Comparison of ENCODE assay signal across 9 cellular contexts in genomic region chr12:89244536-89244935, GRCh38.
DNase-seq lines count a peak whose midpoint lies in the region; ATAC-seq and TF ChIP-seq lines count a peak whose summit lies in the region.
"Had no signal": no experiment of that assay in that cellular context is flagged by ENCODE, and none has a peak within 500 bp of the region (broad histone marks: within the 10 kb centered on the region; RNA-seq: fewer than 3 reads in every experiment).

No MANE protein-coding gene starts in this region.

- H2AFZ ChIP-seq in PC-3 (ENCODE audit: low read length): no peak overlapping the region

- H3K4me3 ChIP-seq in A673 (ENCODE audit: low read depth, low read length, poor library complexity, severe bottlenecking): no peak overlapping the region
- no peak overlapping the region for H3K4me3 ChIP-seq in esophagus muscularis mucosa
- no peak overlapping the region for H3K4me3 ChIP-seq in PC-3 (ENCODE audit: low read length)
- H3K4me3 ChIP-seq in suprapubic skin: no peak overlapping the region

- BruUV-seq in A673 (replicated peaks; lab: Mats Ljungman, UMichigan) (no TSS peak), PC-3 (replicated peaks; lab: Mats Ljungman, UMichigan) (no TSS peak)

- H3K4me2 ChIP-seq in PC-3 (ENCODE audit: low read length): no peak overlapping the region

- POLR2A ChIA-PET in A673 (lab: Charles Lee; ENCODE audit: low non-redundant PET): no interaction called here
- POLR2A ChIA-PET in PC-3 (lab: Charles Lee; ENCODE audit: unreplicated experiment): interaction anchor here (0.6 kb wide), 1 partner anchor 18 kb away, joined by 5 read pairs; no protein-coding TSS in a partner anchor

- TF ChIP-seq CTCF in A673 (conservative IDR thresholded peaks at IDR 0.05; ENCODE audit: low read depth, low read length) (no peak), esophagus muscularis mucosa (IDR thresholded peaks at IDR 0.05) (no peak), PC-3 (conservative IDR thresholded peaks at IDR 0.05; ENCODE audit: low read depth, low read length) (no peak), suprapubic skin (IDR thresholded peaks at IDR 0.05) (no peak)

- ATAC-seq in GM18519 (IDR thresholded peaks at IDR 0.05; ENCODE audit: low FRiP score, unreplicated experiment) (peak; percentile 65), GM19023 (IDR thresholded peaks at IDR 0.05; ENCODE audit: unreplicated experiment) (no peak), PC-3 (no peak)

- H3K27ac ChIP-seq in A673 (ENCODE audit: low read depth, low read length, poor library complexity, severe bottlenecking): peak overlapping the region; percentile 64
- H3K27ac ChIP-seq in esophagus muscularis mucosa (replicated peaks in 1 of 4): peak overlapping the region in 3 of 4 donors; percentile 6 to 53 (median 38)
- no peak overlapping the region for H3K27ac ChIP-seq in PC-3 (ENCODE audit: low read length)
- H3K27ac ChIP-seq in suprapubic skin: no peak overlapping the region
- H3K27ac ChIP-seq: brain microvascular endothelial cell had no signal

- WGBS in esophagus muscularis mucosa: 28% methylated on average over 3 of the region's 3 CpGs
- 34% methylated on average over 3 of the region's 3 CpGs for WGBS in suprapubic skin

- H3K79me2 ChIP-seq in PC-3 (ENCODE audit: low read length): no peaks in the 10 kb centered on the region

- intact Hi-C loops in A673 (cut with micrococcal nuclease; ENCODE audit: unreplicated experiment): no loop called here
- intact Hi-C loops in esophagus muscularis mucosa (cut with DNase I): loop anchor here (10.0 kb wide), 1 partner anchor 220 kb away; no protein-coding TSS in a partner anchor
- intact Hi-C loops in PC-3 (cut with micrococcal nuclease): no loop called here

- CTCF ChIA-PET in A673 (lab: Charles Lee) (interaction anchor here (0.9 kb wide), 1 partner anchor 224 kb away, joined by 3 read pairs; no protein-coding TSS in a partner anchor), PC-3 (lab: Charles Lee) (no interaction called here)

- no peaks in the 10 kb centered on the region for H3F3A ChIP-seq in PC-3 (ENCODE audit: low read length, unreplicated experiment)

- no peak overlapping the region for H3K9ac ChIP-seq in PC-3 (ENCODE audit: low read length)

- TF ChIP-seq POLR2A in esophagus muscularis mucosa (IDR thresholded peaks at IDR 0.05; ENCODE audit: low read depth) (no peak), suprapubic skin (IDR thresholded peaks at IDR 0.05) (no peak)

- no peaks in the 10 kb centered on the region for H3K27me3 ChIP-seq in A673 (replicated peaks; ENCODE audit: insufficient read depth, low read depth, low read length, poor library complexity)
- no peaks in the 10 kb centered on the region for H3K27me3 ChIP-seq in esophagus muscularis mucosa
- H3K27me3 ChIP-seq in PC-3 (ENCODE audit: low read length): no peaks in the 10 kb centered on the region
- H3K27me3 ChIP-seq in suprapubic skin: no peaks in the 10 kb centered on the region
- H3K27me3 ChIP-seq: brain microvascular endothelial cell had no signal

- peak; percentile 86 for DNase-seq in A673 (ENCODE audit: low spot score)
- DNase-seq in RPMI8226: peak; percentile 14
- no peak for DNase-seq in esophagus muscularis mucosa (ENCODE audit: extremely low spot score)
- DNase-seq in PC-3: no peak
- DNase-seq in suprapubic skin (ENCODE audit: low spot score in 2 of 2): no peak
- no peak for DNase-seq in kidney glomerular epithelial cell (lab: John Stamatoyannopoulos, UW)
- DNase-seq: brain microvascular endothelial cell had no signal

- no peaks in the 10 kb centered on the region for H3K9me2 ChIP-seq in PC-3 (replicated peaks; ENCODE audit: low read length)

- H4K20me1 ChIP-seq in PC-3 (ENCODE audit: low read length): no peaks in the 10 kb centered on the region

- TF ChIP-seq EP300 in esophagus muscularis mucosa (IDR thresholded peaks at IDR 0.05) (no peak), suprapubic skin (IDR thresholded peaks at IDR 0.05) (no peak)

- H3K4me1 ChIP-seq in A673 (ENCODE audit: insufficient read depth, low read length, poor library complexity, severe bottlenecking) (peaks cover 50% of the 10 kb centered on the region), esophagus muscularis mucosa (peaks cover 0 to 31% (median 26%) of the 10 kb centered on the region in 4 donors), PC-3 (ENCODE audit: insufficient read depth, low read length) (peaks cover 13% of the 10 kb centered on the region), suprapubic skin (peaks cover 27% of the 10 kb centered on the region)

- H3K9me3 ChIP-seq in A673 (ENCODE audit: low read depth, low read length, poor library complexity, severe bottlenecking) (peaks cover 12% of the 10 kb centered on the region), esophagus muscularis mucosa (no peaks in the 10 kb centered on the region), PC-3 (ENCODE audit: low read length) (no peaks in the 10 kb centered on the region), suprapubic skin (no peaks in the 10 kb centered on the region)

- no peaks in the 10 kb centered on the region for H3K36me3 ChIP-seq in A673 (ENCODE audit: insufficient read depth, low read length, poor library complexity, severe bottlenecking)
- no peaks in the 10 kb centered on the region for H3K36me3 ChIP-seq in esophagus muscularis mucosa
- H3K36me3 ChIP-seq in PC-3 (ENCODE audit: low read depth, low read length): no peaks in the 10 kb centered on the region
- no peaks in the 10 kb centered on the region for H3K36me3 ChIP-seq in suprapubic skin
- H3K36me3 ChIP-seq: brain microvascular endothelial cell had no signal

Comparison
In these comparisons a context has a peak if more than half of its experiments do, and no peak if none do; other contexts are left out.
1. DNase-seq: peak in A673 (single experiment) and RPMI8226 (single experiment); none in esophagus muscularis mucosa (single experiment), PC-3 (single experiment), suprapubic skin (0 of 2) and kidney glomerular epithelial cell (single experiment).
2. H3K27ac ChIP-seq: peak in A673 (single experiment) and esophagus muscularis mucosa (3 of 4); none in PC-3 (single experiment) and suprapubic skin (single experiment).